28 cellular contexts compared by ENCODE assay signal in the genomic region with DNA sequence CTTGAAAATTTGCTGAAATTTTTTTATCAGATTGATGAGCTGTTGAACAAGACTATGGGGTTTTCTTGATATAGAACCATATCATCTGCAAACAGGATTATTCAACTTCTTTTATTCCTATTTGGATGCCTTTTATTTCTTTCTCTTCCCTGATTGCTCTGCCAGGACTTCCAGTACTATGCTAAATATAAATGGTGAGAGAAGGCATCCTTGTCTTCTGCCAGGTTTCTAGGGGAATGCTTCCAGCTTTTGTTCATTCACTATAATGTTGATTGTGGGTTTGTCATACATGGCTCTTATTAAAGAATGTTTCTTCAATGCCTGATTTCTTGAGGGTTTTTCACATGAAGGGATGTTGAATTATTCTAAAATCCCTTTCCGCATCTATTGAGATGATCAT.
DNase-seq lines count a peak whose midpoint lies in the region; ATAC-seq, FAIRE-seq and TF ChIP-seq lines count a peak whose summit lies in the region.
"Had no signal": no experiment of that assay in that cellular context is flagged by ENCODE, and none has a peak within 500 bp of the region (broad histone marks: within the 10 kb centered on the region; RNA-seq: fewer than 3 reads in every experiment).

No MANE protein-coding gene starts in this region.

- H3K27me3 ChIP-seq in heart left ventricle (no peaks in the 10 kb centered on the region), astrocyte (ENCODE audit: insufficient read depth, low read length) (no peaks in the 10 kb centered on the region)

- H3K4me1 ChIP-seq in heart left ventricle (no peaks in the 10 kb centered on the region), astrocyte (ENCODE audit: insufficient read depth, low read length) (no peaks in the 10 kb centered on the region)
- H3K4me1 ChIP-seq: BLaER1 treated with 17β-estradiol and CSF1 and Interleukin-3, amounts not matched to agents 10 nM and 100 nM; Caco-2 had no signal

- no peak overlapping the region for H3K4me3 Mint-ChIP-seq in astrocyte (ENCODE audit: unreplicated experiment)
- H3K4me3 Mint-ChIP-seq: B cell; CD4-positive, alpha-beta T cell; CD8-positive, alpha-beta T cell had no signal

- DNase-seq in heart left ventricle (no peak), Right ventricle myocardium inferior (ENCODE audit: missing footprints) (no peak), left ventricle myocardium superior (no peak), cardiac septum (ENCODE audit: low spot score) (no peak), astrocyte (ENCODE audit: low read depth) (no peak), superior temporal gyrus (ENCODE audit: extremely low spot score) (peak; percentile 25), NCI-H146 (lab: John Stamatoyannopoulos, UW) (no peak)
- no peak for DNase-seq in stimulated activated CD8-positive, alpha-beta memory T cell treated with anti-CD3 and anti-CD28 coated beads, Interleukin-4, amount 100 ng/mL, for 48 hours
- DNase-seq: 8988T; ACHN; Caco-2; Calu3; CD4-positive, alpha-beta T cell; CD8-positive, alpha-beta T cell; DMS 273 treated with DMSO at 0.1 percent for 48 hours; DMS153; DMS53; DMS79; DND-41; EL; GDM1 had no signal

- H4K20me1 ChIP-seq in astrocyte (ENCODE audit: insufficient read depth, low read length), result no peaks in the 10 kb centered on the region

- 94 to 98% (median 96%) methylated on average over 1 of the region's 1 CpG for WGBS in heart left ventricle, 4 donors

- no peaks in the 10 kb centered on the region for H3K27me3 Mint-ChIP-seq in astrocyte (ENCODE audit: low read depth, unreplicated experiment)
- H3K27me3 Mint-ChIP-seq: B cell; CD4-positive, alpha-beta T cell had no signal

- no peak overlapping the region for H2AFZ ChIP-seq in astrocyte (ENCODE audit: low read depth, low read length)

- H3K36me3 ChIP-seq in heart left ventricle (no peaks in the 10 kb centered on the region), astrocyte (ENCODE audit: insufficient read depth, low read length) (no peaks in the 10 kb centered on the region)
- H3K36me3 ChIP-seq: BLaER1 treated with 17β-estradiol and CSF1 and Interleukin-3, amounts not matched to agents 10 nM and 100 nM had no signal

- no peak overlapping the region for H3K4me2 ChIP-seq in astrocyte (ENCODE audit: low read length)
- H3K4me2 ChIP-seq: BLaER1 treated with 17β-estradiol and CSF1 and Interleukin-3, amounts not matched to agents 10 nM and 100 nM had no signal

- TF ChIP-seq CTCF in heart left ventricle (IDR thresholded peaks at IDR 0.05), result no peak
- TF ChIP-seq CTCF in astrocyte (IDR thresholded peaks at IDR 0.05; ENCODE audit: insufficient read depth, low read depth, low read length), result no peak

- H3K36me3 Mint-ChIP-seq in astrocyte (ENCODE audit: low read depth, unreplicated experiment), result peaks cover 4% of the 10 kb centered on the region
- H3K36me3 Mint-ChIP-seq: CD8-positive, alpha-beta T cell had no signal

- intact Hi-C loops in heart left ventricle (cut with DNase I) (no loop called here), Right ventricle myocardium inferior (cut with DNase I) (no loop called here), left ventricle myocardium superior (cut with micrococcal nuclease) (no loop called here), cardiac septum (cut with DNase I) (no loop called here)

- peak; percentile 81 for FAIRE-seq in astrocyte (lab: Jason Lieb, UNC)
- FAIRE-seq: A204.1, GM12878, GM12892, GM19239 had no signal

- H3K9ac ChIP-seq in astrocyte (ENCODE audit: low read length), result no peak overlapping the region
- H3K9ac ChIP-seq: BLaER1 treated with 17β-estradiol and CSF1 and Interleukin-3, amounts not matched to agents 10 nM and 100 nM had no signal

- H3K27ac ChIP-seq in heart left ventricle (no peak overlapping the region), astrocyte (ENCODE audit: low read depth, low read length) (no peak overlapping the region)
- H3K27ac ChIP-seq: BLaER1 treated with 17β-estradiol and CSF1 and Interleukin-3, amounts not matched to agents 10 nM and 100 nM; C4-2B had no signal

- H3K4me1 Mint-ChIP-seq in astrocyte (ENCODE audit: low read depth, unreplicated experiment), result no peaks in the 10 kb centered on the region
- H3K4me1 Mint-ChIP-seq: B cell had no signal

- ATAC-seq in heart left ventricle (peak in 3 of 4 donors; percentile 49 to 66 (median 66)), Right ventricle myocardium inferior (no peak), left ventricle myocardium superior (peak; percentile 69)
- ATAC-seq: CD8-positive, alpha-beta T cell; GM12878 had no signal

- H3K9me3 Mint-ChIP-seq in astrocyte (ENCODE audit: unreplicated experiment), result peaks cover 5% of the 10 kb centered on the region

- peaks cover 0 to 12% (median 0%) of the 10 kb centered on the region in 12 donors for H3K9me3 ChIP-seq in heart left ventricle
- no peaks in the 10 kb centered on the region for H3K9me3 ChIP-seq in astrocyte (ENCODE audit: insufficient read depth, low read depth, low read length)
- H3K9me3 ChIP-seq: Caco-2 had no signal

- no peak overlapping the region for H3K27ac Mint-ChIP-seq in astrocyte (ENCODE audit: unreplicated experiment)
- H3K27ac Mint-ChIP-seq: B cell; CD4-positive, alpha-beta T cell; CD8-positive, alpha-beta T cell had no signal

- no peaks in the 10 kb centered on the region for H3K79me2 ChIP-seq in astrocyte (ENCODE audit: insufficient read depth, low read length)

- no peak for TF ChIP-seq POLR2A in heart left ventricle (IDR thresholded peaks at IDR 0.05)

- H3K4me3 ChIP-seq in heart left ventricle (no peak overlapping the region), astrocyte (ENCODE audit: insufficient read depth, low read depth, low read length) (no peak overlapping the region)
- H3K4me3 ChIP-seq: BLaER1 treated with 17β-estradiol and CSF1 and Interleukin-3, amounts not matched to agents 10 nM and 100 nM; GM12878 had no signal
